11 cellular contexts compared by ENCODE assay signal in genomic region chr10:58993480-58994221, GRCh38.
DNase-seq lines count a peak whose midpoint lies in the region; ATAC-seq and TF ChIP-seq lines count a peak whose summit lies in the region.
"Had no signal": no experiment of that assay in that cellular context is flagged by ENCODE, and none has a peak within 500 bp of the region (broad histone marks: within the 10 kb centered on the region; RNA-seq: fewer than 3 reads in every experiment).

No MANE protein-coding gene starts in this region.

- no peaks in the 10 kb centered on the region for H3K4me1 ChIP-seq in lower lobe of right lung
- H3K4me1 ChIP-seq: colonic mucosa had no signal

- POLR2A ChIA-PET in activated CD8-positive, alpha-beta T cell treated with anti-CD3 and anti-CD28 coated beads for 36 hours (lab: Charles Lee) = no interaction called here

- peaks cover 4% of the 10 kb centered on the region for H3K27me3 Mint-ChIP-seq in activated CD8-positive, alpha-beta T cell treated with anti-CD3 and anti-CD28 coated beads for 36 hours
- H3K27me3 Mint-ChIP-seq: natural killer cell treated with Interleukin-12 subunit alpha and Interleukin-12 subunit beta and Interleukin-15 and Interleukin-18, amount 100 ng/mL, for 72 hours had no signal

- H3K4me1 Mint-ChIP-seq in activated CD8-positive, alpha-beta T cell treated with anti-CD3 and anti-CD28 coated beads for 36 hours (ENCODE audit: low read depth) = no peaks in the 10 kb centered on the region

- no peaks in the 10 kb centered on the region for H3K9me3 ChIP-seq in lower lobe of right lung
- H3K9me3 ChIP-seq: colonic mucosa had no signal

- H3K36me3 ChIP-seq in lower lobe of right lung = no peaks in the 10 kb centered on the region
- H3K36me3 ChIP-seq: colonic mucosa had no signal

- ATAC-seq in GM19468 (IDR thresholded peaks at IDR 0.05; ENCODE audit: extremely low read depth, unreplicated experiment) = peak; percentile 82
- ATAC-seq in HG03175 (IDR thresholded peaks at IDR 0.05; ENCODE audit: unreplicated experiment) = peak; percentile 56
- no peak for ATAC-seq in lower lobe of right lung
- no peak for ATAC-seq in left colon
- no peak for ATAC-seq in activated CD8-positive, alpha-beta T cell treated with anti-CD3 and anti-CD28 coated beads for 36 hours
- ATAC-seq: natural killer cell treated with Interleukin-12 subunit alpha and Interleukin-12 subunit beta and Interleukin-15 and Interleukin-18, amount 100 ng/mL, for 72 hours had no signal

- CTCF ChIA-PET in activated CD8-positive, alpha-beta T cell treated with anti-CD3 and anti-CD28 coated beads for 36 hours (lab: Charles Lee) = no interaction called here

- no peaks in the 10 kb centered on the region for H3K27me3 ChIP-seq in layer of hippocampus (ENCODE audit: control insufficient read depth, insufficient read depth, low read length)
- H3K27me3 ChIP-seq in lower lobe of right lung (ENCODE audit: low read depth) = no peaks in the 10 kb centered on the region
- H3K27me3 ChIP-seq: colonic mucosa had no signal

- H3K4me3 Mint-ChIP-seq in activated CD8-positive, alpha-beta T cell treated with anti-CD3 and anti-CD28 coated beads for 36 hours = no peak overlapping the region
- H3K4me3 Mint-ChIP-seq: natural killer cell treated with Interleukin-12 subunit alpha and Interleukin-12 subunit beta and Interleukin-15 and Interleukin-18, amount 100 ng/mL, for 72 hours had no signal

- H3K27ac ChIP-seq in layer of hippocampus (ENCODE audit: low read depth, low read length) = peak overlapping the region; percentile 95
- no peak overlapping the region for H3K27ac ChIP-seq in lower lobe of right lung
- H3K27ac ChIP-seq: colonic mucosa had no signal

- DNase-seq in GM12865 (ENCODE audit: low read depth) = peak; percentile 85
- DNase-seq in kidney glomerular epithelial cell (lab: John Stamatoyannopoulos, UW) = no peak
- no peak for DNase-seq in lower lobe of right lung
- no peak for DNase-seq in left colon
- no peak for DNase-seq in activated CD8-positive, alpha-beta T cell treated with anti-CD3 and anti-CD28 coated beads for 36 hours
- DNase-seq: colonic mucosa had no signal

- H3K36me3 Mint-ChIP-seq in activated CD8-positive, alpha-beta T cell treated with anti-CD3 and anti-CD28 coated beads for 36 hours (ENCODE audit: low read depth) = no peaks in the 10 kb centered on the region
- H3K36me3 Mint-ChIP-seq: natural killer cell treated with Interleukin-12 subunit alpha and Interleukin-12 subunit beta and Interleukin-15 and Interleukin-18, amount 100 ng/mL, for 72 hours had no signal

- no peak for TF ChIP-seq CTCF in GM12865 (IDR thresholded peaks at IDR 0.05; ENCODE audit: insufficient read depth, low read depth, low read length, missing control alignments)
- TF ChIP-seq CTCF in lower lobe of right lung (IDR thresholded peaks at IDR 0.05) = no peak
- no peak for TF ChIP-seq CTCF in activated CD8-positive, alpha-beta T cell treated with anti-CD3 and anti-CD28 coated beads for 36 hours (IDR thresholded peaks at IDR 0.05)

- H3K9me3 Mint-ChIP-seq in activated CD8-positive, alpha-beta T cell treated with anti-CD3 and anti-CD28 coated beads for 36 hours = peaks cover 3% of the 10 kb centered on the region

- intact Hi-C loops in lower lobe of right lung (cut with DNase I) (no loop called here), left colon (cut with DNase I, micrococcal nuclease) (no loop called here)
- intact Hi-C loops in activated CD8-positive, alpha-beta T cell treated with anti-CD3 and anti-CD28 coated beads for 36 hours (cut with micrococcal nuclease) = no loop called here

- no peak overlapping the region for H3K27ac Mint-ChIP-seq in activated CD8-positive, alpha-beta T cell treated with anti-CD3 and anti-CD28 coated beads for 36 hours
- H3K27ac Mint-ChIP-seq: activated T-helper 2 cell treated with anti-CD3 and anti-CD28 coated beads, Interferon-gamma antibody, Interleukin-2, Interleukin-4, amounts not matched to agents 10 μg/mL and 5 μg/mL and 100 μg/mL, durations not matched to agents 14 hours and 24 hours and 36 hours; natural killer cell treated with Interleukin-12 subunit alpha and Interleukin-12 subunit beta and Interleukin-15 and Interleukin-18, amount 100 ng/mL, for 72 hours had no signal

- H3K4me3 ChIP-seq in GM12865 (ENCODE audit: low read depth, low read length) (peak overlapping the region; percentile 21), lower lobe of right lung (no peak overlapping the region)
- H3K4me3 ChIP-seq: colonic mucosa had no signal

Comparison
In these comparisons a context has a peak if more than half of its experiments do, and no peak if none do; other contexts are left out.
1. ATAC-seq: peak in GM19468 (single experiment) and HG03175 (single experiment); none in lower lobe of right lung (0 of 2), left colon (single experiment) and activated CD8-positive, alpha-beta T cell treated with anti-CD3 and anti-CD28 coated beads for 36 hours (single experiment).